Comparison of ENCODE assay signal across 13 cellular contexts in the genomic region with DNA sequence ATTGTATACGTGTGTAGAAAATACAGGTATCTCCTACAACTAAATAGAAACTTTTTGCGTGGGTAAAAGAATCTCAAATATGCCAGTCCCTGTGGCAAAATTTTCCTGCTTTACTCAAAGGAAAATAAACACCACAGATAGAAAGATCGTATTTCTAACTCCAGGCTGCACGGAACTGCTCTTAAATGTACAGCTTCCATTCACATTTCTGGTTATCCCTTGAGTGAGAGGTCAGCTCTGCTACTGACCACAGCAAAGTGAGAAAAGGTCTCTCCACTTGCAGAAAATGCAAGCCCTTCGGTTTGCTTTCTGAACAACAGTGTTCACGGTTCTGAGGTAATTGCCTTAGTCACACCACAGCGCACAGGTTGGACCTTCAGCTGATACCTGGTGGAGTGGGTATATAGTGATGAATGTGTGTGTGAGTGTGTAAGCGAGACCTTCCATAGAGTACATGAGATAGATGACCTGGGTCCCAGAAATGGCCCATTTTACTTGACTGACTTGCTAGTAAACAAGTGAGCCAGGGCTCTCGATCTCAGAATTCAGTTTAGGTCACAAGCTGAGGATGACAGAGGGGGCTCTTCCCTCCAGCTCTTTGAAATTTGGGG. TPM values are rescaled to one million over a fixed set of nuclear protein-coding genes. Genes with fewer than 3 reads are reported as not detected.
A peak's percentile ranks its signal among the peaks of the same experiment; 100 is the strongest.
DNase-seq lines count a peak whose midpoint lies in the region; ATAC-seq, FAIRE-seq and TF ChIP-seq lines count a peak whose summit lies in the region.
"Had no signal": no experiment of that assay in that cellular context is flagged by ENCODE, and none has a peak within 500 bp of the region (broad histone marks: within the 10 kb centered on the region; RNA-seq: fewer than 3 reads in every experiment).

No MANE protein-coding gene starts in this region.

- H3K27me3 Mint-ChIP-seq in nephron (ENCODE audit: low read depth) = no peaks in the 10 kb centered on the region
- H3K27me3 Mint-ChIP-seq: activated CD4-positive, alpha-beta T cell treated with anti-CD3 and anti-CD28 coated beads, Interleukin-2, amount 10 ng/mL, durations not matched to agents 7 days and 5 days had no signal

- no peaks in the 10 kb centered on the region for H3K79me2 ChIP-seq in H1 (ENCODE audit: control insufficient read depth in 1 of 2, insufficient read depth in 2 of 2, low read length in 2 of 2)

- H2BK20ac ChIP-seq in H1 (ENCODE audit: low read length) = no peak overlapping the region

- H3K14ac ChIP-seq in H1 (ENCODE audit: insufficient read length) = no peak overlapping the region

- peaks cover 3% of the 10 kb centered on the region for H3K9me3 Mint-ChIP-seq in nephron
- H3K9me3 Mint-ChIP-seq: CD8-positive, alpha-beta memory T cell had no signal

- intact Hi-C loops in left lung (cut with DNase I) = no loop called here

- no peak for TF ChIP-seq EP300 in H1 (IDR thresholded peaks at IDR 0.05; ENCODE audit: borderline replicate concordance in 1 of 2, low read depth in 2 of 2, low read length in 2 of 2)
- no peak for TF ChIP-seq EP300 in upper lobe of left lung (IDR thresholded peaks at IDR 0.05)

- H4K5ac ChIP-seq in H1 (ENCODE audit: insufficient read length, low read depth, low read length) = no peak overlapping the region

- CTCF ChIA-PET in BJ (lab: Yijun Ruan, JAX) = interaction anchor here (0.7 to 2.5 kb wide), 4 partner anchors 35 to 188 kb away, joined by 3 to 11 read pairs (median 6); no protein-coding TSS in a partner anchor
- CTCF ChIA-PET in HEK293 (lab: Yijun Ruan, JAX) = interaction anchor here (1.2 kb wide), 2 partner anchors 89 to 187 kb away, joined by 5 read pairs; no protein-coding TSS in a partner anchor
- CTCF ChIA-PET in H1 (lab: Charles Lee; ENCODE audit: partially characterized antibody) = interaction anchor here (0.6 to 1.6 kb wide), 5 partner anchors 21 to 187 kb away, joined by 3 to 5 read pairs (median 3); no protein-coding TSS in a partner anchor

- DNase-seq in BJ (ENCODE audit: low read depth) (no peak), H1 (ENCODE audit: low read depth in 1 of 2, low spot score in 2 of 2) (no peak), left lung (no peak), superior temporal gyrus (ENCODE audit: extremely low spot score) (no peak), upper lobe of left lung (no peak)
- DNase-seq: activated CD4-positive, alpha-beta T cell treated with anti-CD3 and anti-CD28 coated beads, Interleukin-2, amount 10 ng/mL, durations not matched to agents 7 days and 5 days; brain microvascular endothelial cell; CD8-positive, alpha-beta memory T cell; NCI-H1105; T-helper 2 cell had no signal

- no peak for TF ChIP-seq RAD21 in H1 (IDR thresholded peaks at IDR 0.05 in 1 of 2, conservative IDR thresholded peaks at IDR 0.05 in 1 of 2; ENCODE audit: low read depth in 2 of 2, low read length in 2 of 2)

- no peak overlapping the region for H4K8ac ChIP-seq in H1 (ENCODE audit: extremely low read depth, insufficient read depth, low read length)

- no peak for TF ChIP-seq POLR2A in H1 (IDR thresholded peaks at IDR 0.05; ENCODE audit: control extremely low read depth in 1 of 2, low read depth in 2 of 2, low read length in 2 of 2)
- TF ChIP-seq POLR2A in upper lobe of left lung (IDR thresholded peaks at IDR 0.05) = no peak

- H3K4me2 ChIP-seq in H1 (ENCODE audit: insufficient read depth in 1 of 2, low read depth in 2 of 2, low read length in 2 of 2) = no peak overlapping the region

- H3K79me1 ChIP-seq in H1 (ENCODE audit: low read depth, low read length) = no peaks in the 10 kb centered on the region

- no peak for FAIRE-seq in H1 (lab: Jason Lieb, UNC)

- H3K4me1 Mint-ChIP-seq in nephron = peaks cover 51% of the 10 kb centered on the region

- no peak overlapping the region for H3K27ac ChIP-seq in HEK293 (ENCODE audit: extremely low read depth, low read depth, low read length)
- no peak overlapping the region for H3K27ac ChIP-seq in H1 (ENCODE audit: low read depth, low read length)
- H3K27ac ChIP-seq in left lung = no peak overlapping the region
- no peak overlapping the region for H3K27ac ChIP-seq in upper lobe of left lung
- H3K27ac ChIP-seq: brain microvascular endothelial cell had no signal

- no peak overlapping the region for H2AK5ac ChIP-seq in H1 (ENCODE audit: low read depth, low read length)

- peaks cover 4% of the 10 kb centered on the region for H3K36me3 Mint-ChIP-seq in nephron (ENCODE audit: low read depth)

- peak overlapping the region; percentile 83; the same call in 1 of the 2 replicates for H2AFZ ChIP-seq in H1 (ENCODE audit: low read length)

- no peak overlapping the region for H3K56ac ChIP-seq in H1 (replicated peaks; ENCODE audit: insufficient read length, low read depth, low read length)

- H3K4me1 ChIP-seq in HEK293 (ENCODE audit: control insufficient read depth, insufficient read depth, low read length) (peaks cover 28% of the 10 kb centered on the region), H1 (replicated peaks in 1 of 4; ENCODE audit: control insufficient read depth in 3 of 4, insufficient read depth in 4 of 4, low read length in 3 of 4) (peaks cover 0 to 11% (median 9%) of the 10 kb centered on the region in 4 experiments; a peak in 4 of 7 replicates), left lung (no peaks in the 10 kb centered on the region), upper lobe of left lung (no peaks in the 10 kb centered on the region)

- H3K4me3 Mint-ChIP-seq in nephron = peak overlapping the region; percentile 38 to 88 (median 81)
- H3K4me3 Mint-ChIP-seq: activated CD4-positive, alpha-beta T cell treated with anti-CD3 and anti-CD28 coated beads, Interleukin-2, amount 10 ng/mL, durations not matched to agents 7 days and 5 days; CD8-positive, alpha-beta memory T cell had no signal

- no peak overlapping the region for H2BK15ac ChIP-seq in H1 (ENCODE audit: low read length)

- WGBS in H1 (ENCODE audit: extremely low coverage in 1 of 2, insufficient coverage in 1 of 2, insufficient read length in 1 of 2, insufficient replicate concordance in 2 of 2, low coverage in 1 of 2, low lambda C conversion rate in 2 of 2, missing lambda C conversion rate in 1 of 2), 2 experiments = 90% methylated on average over 9 of the region's 9 CpGs; no CpG with 5 or more reads in 1 of the 2 experiments
- WGBS in upper lobe of left lung, 2 donors = 78 to 81% methylated on average over 9 of the region's 9 CpGs

- no peaks in the 10 kb centered on the region for H4K20me1 ChIP-seq in H1 (replicated peaks in 1 of 2; ENCODE audit: control insufficient read depth in 1 of 2, insufficient read depth in 2 of 2, low read length in 2 of 2)

- ATAC-seq in left lung (no peak), upper lobe of left lung (ENCODE audit: low FRiP score in 2 of 2) (no peak)

- peaks cover 4% of the 10 kb centered on the region for H3K36me3 ChIP-seq in BJ (ENCODE audit: control insufficient read depth, insufficient read depth, low read length)
- H3K36me3 ChIP-seq in HEK293 (ENCODE audit: control insufficient read depth in 2 of 2, insufficient read depth in 1 of 2, low read length in 2 of 2) = no peaks in the 10 kb centered on the region
- no peaks in the 10 kb centered on the region for H3K36me3 ChIP-seq in H1 (ENCODE audit: control insufficient read depth in 2 of 4, insufficient read depth in 4 of 4, low read length in 3 of 4)
- no peaks in the 10 kb centered on the region for H3K36me3 ChIP-seq in left lung
- no peaks in the 10 kb centered on the region for H3K36me3 ChIP-seq in upper lobe of left lung
- H3K36me3 ChIP-seq: brain microvascular endothelial cell had no signal

- H2BK120ac ChIP-seq in H1 (replicated peaks; ENCODE audit: low read depth, low read length) = no peak overlapping the region

- no peak overlapping the region for H3K4ac ChIP-seq in H1 (replicated peaks; ENCODE audit: insufficient read length, low read depth, low read length)

- H3K23ac ChIP-seq in H1 (ENCODE audit: insufficient read length) = no peak overlapping the region

- TF ChIP-seq CTCF in BJ (IDR thresholded peaks at IDR 0.05; ENCODE audit: insufficient read depth, low read depth, low read length) (no peak), HEK293 (tag by site-specific recombination; IDR thresholded peaks at IDR 0.05) (no peak), H1 (IDR thresholded peaks at IDR 0.05; ENCODE audit: control extremely low read depth in 1 of 3, insufficient read depth in 1 of 3, low read depth in 1 of 3, low read length in 3 of 3) (no peak), nephron (IDR thresholded peaks at IDR 0.05; ENCODE audit: unreplicated experiment in 3 of 3) (no peak), left lung (IDR thresholded peaks at IDR 0.05) (no peak), upper lobe of left lung (IDR thresholded peaks at IDR 0.05) (no peak)

- H2BK5ac ChIP-seq in H1 (ENCODE audit: low read depth, low read length) = 0 out of 2 replicates have a peak overlapping the region, but pooled peaks have one; percentile 4

- no peak overlapping the region for H4K91ac ChIP-seq in H1 (replicated peaks; ENCODE audit: insufficient read length, low read length)

- H3K18ac ChIP-seq in H1 (ENCODE audit: extremely low read depth, low read length) = no peak overlapping the region

- no peaks in the 10 kb centered on the region for H3K23me2 ChIP-seq in H1 (ENCODE audit: low read depth, low read length)

- POLR2A ChIA-PET in BJ (lab: Charles Lee) = no interaction called here
- POLR2A ChIA-PET in HEK293 (lab: Yijun Ruan, JAX) = interaction anchor here (1.0 to 1.7 kb wide), 4 partner anchors 12 to 186 kb away, joined by 3 to 6 read pairs (median 4); partner anchors contain the start of gene MALT1
- POLR2A ChIA-PET in H1 (lab: Charles Lee; ENCODE audit: partially characterized antibody) = interaction anchor here (1.0 kb wide), 1 partner anchor 15 kb away, joined by 3 read pairs; no protein-coding TSS in a partner anchor

- H3K4me3 ChIP-seq in BJ (ENCODE audit: low read depth, low read length) (peak overlapping the region; percentile 57), HEK293 (ENCODE audit: low read depth, low read length) (no peak overlapping the region), H1 (ENCODE audit: extremely low read depth in 1 of 4, insufficient read depth in 2 of 4, low read depth in 3 of 4, low read length in 4 of 4) (no peak overlapping the region), left lung (no peak overlapping the region), upper lobe of left lung (no peak overlapping the region)

- peak overlapping the region; percentile 33 to 76 (median 52) for H3K27ac Mint-ChIP-seq in nephron
- H3K27ac Mint-ChIP-seq: activated CD4-positive, alpha-beta T cell treated with anti-CD3 and anti-CD28 coated beads, Interleukin-2, amount 10 ng/mL, durations not matched to agents 7 days and 5 days; CD8-positive, alpha-beta memory T cell; progenitor cell of endocrine pancreas had no signal

- no peaks in the 10 kb centered on the region for H3K27me3 ChIP-seq in BJ (ENCODE audit: control insufficient read depth, insufficient read depth, low read length)
- H3K27me3 ChIP-seq in H1 (replicated peaks in 1 of 4; ENCODE audit: control insufficient read depth in 3 of 4, extremely low read depth in 1 of 4, insufficient read depth in 3 of 4, low read length in 3 of 4) = no peaks in the 10 kb centered on the region
- no peaks in the 10 kb centered on the region for H3K27me3 ChIP-seq in left lung
- no peaks in the 10 kb centered on the region for H3K27me3 ChIP-seq in upper lobe of left lung
- H3K27me3 ChIP-seq: brain microvascular endothelial cell had no signal

- no peak overlapping the region for H2BK12ac ChIP-seq in H1 (ENCODE audit: low read depth, low read length)

- no peak overlapping the region; a peak in 1 of 7 replicates for H3K9ac ChIP-seq in H1 (replicated peaks in 1 of 4; ENCODE audit: extremely low read depth in 1 of 4, low read depth in 3 of 4, low read length in 3 of 4)

- H3K9me3 ChIP-seq in HEK293 (ENCODE audit: control insufficient read depth, insufficient read depth, low read depth, low read length) = no peaks in the 10 kb centered on the region
- peaks cover 3 to 7% of the 10 kb centered on the region in 2 experiments; a peak in 2 of 4 replicates for H3K9me3 ChIP-seq in H1 (ENCODE audit: insufficient read depth in 2 of 2, low read depth in 1 of 2, low read length in 1 of 2)
- H3K9me3 ChIP-seq in left lung = no peaks in the 10 kb centered on the region
- H3K9me3 ChIP-seq in upper lobe of left lung = no peaks in the 10 kb centered on the region

RNA-seq across cellular contexts. Expression of gene ALPK2, which starts 52.1 kb away (rescaled TPM):
- polyA plus RNA-seq in BJ (2011; rRNA removed) (81.8 and 107 TPM in 2 replicates), H1 (2011; rRNA removed) (0.09 and 0.13 TPM in 2 replicates)
- 80.1 and 95.0 TPM in 2 replicates for polyA minus RNA-seq in BJ (2011; rRNA and poly(A)+ RNA removed)
- total RNA-seq in H1 (2021; fragmentation: NEBNext Ultra II Directional; extraction: Animal tissue kit (Norgen Biotek cat#: 25700)) = 0.38 and 0.41 TPM in 2 replicates
- 0.31 TPM for polyA plus RNA-seq in H1 (2011; cell fraction: cytosol; rRNA removed)
- polyA plus RNA-seq in H1 (2011; cell fraction: nucleus; rRNA removed) = 0.19 TPM
- polyA plus RNA-seq in H1 (2012, experiment 1 of 2) = 0.15 to 0.65 TPM (median 0.39 TPM) in 4 replicates
- polyA plus RNA-seq in H1 (2012, experiment 2 of 2) = not detected
- 0.12 TPM for polyA plus RNA-seq in H1 (2013, experiment 1 of 2)
- 0.28 TPM for polyA plus RNA-seq in H1 (2013, experiment 2 of 2)
- 0.49 and 0.54 TPM in 2 replicates for polyA minus RNA-seq in H1 (2011; rRNA and poly(A)+ RNA removed)
- 1.6 TPM for polyA minus RNA-seq in H1 (2011; cell fraction: cytosol; rRNA and poly(A)+ RNA removed)
- 1.3 TPM for polyA minus RNA-seq in H1 (2011; cell fraction: nucleus; rRNA and poly(A)+ RNA removed)
- total RNA-seq in left lung (1 to 10 TPM in 1 of 2 donors, under 1 TPM in 1; 0.60 to 1.2 TPM), upper lobe of left lung (1 to 10 TPM in 2 of 6 donors, under 1 TPM in 3, not detected in 1; 0.07 to 1.7 (median 0.34) TPM)
- total RNA-seq: activated CD4-positive, alpha-beta T cell treated with anti-CD3 and anti-CD28 coated beads, Interleukin-2, amount 10 ng/mL, durations not matched to agents 7 days and 5 days had no signal
